In genomic region chr6:6682225-6682624, GRCh38 we compare ENCODE assay signal across 22 cellular contexts.
DNase-seq lines count a peak whose midpoint lies in the region; ATAC-seq and TF ChIP-seq lines count a peak whose summit lies in the region.
"Had no signal": no experiment of that assay in that cellular context is flagged by ENCODE, and none has a peak within 500 bp of the region (broad histone marks: within the 10 kb centered on the region; RNA-seq: fewer than 3 reads in every experiment).

No MANE protein-coding gene starts in this region.

- no peak overlapping the region for H3K4me3 ChIP-seq in SK-N-MC
- no peak overlapping the region for H3K4me3 ChIP-seq in mucosa of descending colon
- no peak overlapping the region for H3K4me3 ChIP-seq in suprapubic skin
- H3K4me3 ChIP-seq: hepatocyte, pancreas, right lobe of liver had no signal

- DNase-seq in SK-N-MC (ENCODE audit: low read depth, low spot score): no peak
- DNase-seq in dermis blood vessel endothelial cell: peak; percentile 29
- peak in 2 of 3 donors; percentile 36 to 55 for DNase-seq in mucosa of descending colon
- no peak for DNase-seq in suprapubic skin (ENCODE audit: low spot score in 2 of 2)
- no peak for DNase-seq in activated CD4-positive, CD25-positive, alpha-beta regulatory T cell treated with anti-CD3 and anti-CD28 coated beads, Interleukin-2, amount 50 U/mL, for 72 hours
- no peak for DNase-seq in NCI-H2107 (lab: John Stamatoyannopoulos, UW)
- DNase-seq in SIG-M5 treated with dmso at 0.1 percent for 504 hours (lab: John Stamatoyannopoulos, UW; ENCODE audit: unreplicated experiment): no peak
- DNase-seq: activated CD4-positive, alpha-beta T cell treated with anti-CD3 and anti-CD28 coated beads, Interleukin-2, amount 50 U/mL, for 48 hours; activated CD8-positive, alpha-beta memory T cell treated with anti-CD3 and anti-CD28 coated beads, Interleukin-2, amount 50 U/mL, for 4 hours; effector CD4-positive, alpha-beta T cell; foreskin melanocyte; immature natural killer cell; left ventricle myocardium superior; NCI-H187 treated with DMSO at 0.1 percent for 48 hours; NCI-H345; NCI-H748 treated with DMSO at 0.1 percent for 48 hours; pancreas had no signal

- H3K27ac ChIP-seq in SK-N-MC: peak overlapping the region; percentile 98
- H3K27ac ChIP-seq in suprapubic skin: peak overlapping the region; percentile 42
- H3K27ac ChIP-seq: hepatocyte, VCaP had no signal

- 34% methylated on average over 3 of the region's 3 CpGs for WGBS in suprapubic skin

- TF ChIP-seq EP300 in suprapubic skin (IDR thresholded peaks at IDR 0.05): no peak

- H3K36me3 ChIP-seq in SK-N-MC (ENCODE audit: insufficient read depth, low read length) (no peaks in the 10 kb centered on the region), mucosa of descending colon (ENCODE audit: low read depth) (no peaks in the 10 kb centered on the region), suprapubic skin (no peaks in the 10 kb centered on the region)
- H3K36me3 ChIP-seq: pancreas, right lobe of liver had no signal

- no peaks in the 10 kb centered on the region for H3K27me3 ChIP-seq in suprapubic skin
- H3K27me3 ChIP-seq: hepatocyte, pancreas, right lobe of liver had no signal

- ATAC-seq in mucosa of descending colon: no peak
- ATAC-seq: activated naive CD4-positive, alpha-beta T cell treated with anti-CD3 and anti-CD28 coated beads, Interleukin-2, amount 50 U/mL, for 72 hours; HCT116; left ventricle myocardium superior; pancreas; right lobe of liver had no signal

- TF ChIP-seq CTCF in mucosa of descending colon (IDR thresholded peaks at IDR 0.05) (no peak), suprapubic skin (IDR thresholded peaks at IDR 0.05) (no peak)

- intact Hi-C loops in mucosa of descending colon (cut with DNase I, micrococcal nuclease): no loop called here

- TF ChIP-seq POLR2A in suprapubic skin (IDR thresholded peaks at IDR 0.05): no peak

- H3K9me3 ChIP-seq in SK-N-MC (ENCODE audit: low read depth, low read length) (no peaks in the 10 kb centered on the region), mucosa of descending colon (no peaks in the 10 kb centered on the region), suprapubic skin (no peaks in the 10 kb centered on the region)
- H3K9me3 ChIP-seq: pancreas, right lobe of liver had no signal

- H3K4me1 ChIP-seq in mucosa of descending colon (ENCODE audit: low read depth) (peaks cover 49% of the 10 kb centered on the region), suprapubic skin (peaks cover 51% of the 10 kb centered on the region)

- H3K9ac ChIP-seq in SK-N-MC (ENCODE audit: insufficient read length): no peak overlapping the region

Comparison
In these comparisons a context has a peak if more than half of its experiments do, and no peak if none do; other contexts are left out.
1. DNase-seq: peak in dermis blood vessel endothelial cell (single experiment) and mucosa of descending colon (2 of 3); none in SK-N-MC (single experiment), suprapubic skin (0 of 2), activated CD4-positive, CD25-positive, alpha-beta regulatory T cell treated with anti-CD3 and anti-CD28 coated beads, Interleukin-2, amount 50 U/mL, for 72 hours (single experiment), NCI-H2107 (single experiment) and SIG-M5 treated with dmso at 0.1 percent for 504 hours (single experiment).